Comparison of ENCODE assay signal across 12 cellular contexts in genomic region chr3:161852744-161853143, GRCh38.
A peak's percentile ranks its signal among the peaks of the same experiment; 100 is the strongest.
DNase-seq lines count a peak whose midpoint lies in the region; TF ChIP-seq lines count a peak whose summit lies in the region.
"Had no signal": no experiment of that assay in that cellular context is flagged by ENCODE, and none has a peak within 500 bp of the region (broad histone marks: within the 10 kb centered on the region; RNA-seq: fewer than 3 reads in every experiment).

No MANE protein-coding gene starts in this region.

- POLR2A ChIA-PET in CD4-positive, alpha-beta memory T cell (lab: Charles Lee; ENCODE audit: partially characterized antibody), result no interaction called here

- no peaks in the 10 kb centered on the region for H3K27me3 Mint-ChIP-seq in CD4-positive, alpha-beta memory T cell
- H3K27me3 Mint-ChIP-seq: B cell; CD4-positive, alpha-beta T cell had no signal

- H3K27me3 ChIP-seq in WERI-Rb-1 (ENCODE audit: insufficient read depth, low read depth, severe bottlenecking) (no peaks in the 10 kb centered on the region), mesendoderm (ENCODE audit: insufficient read depth, low read length, poor library complexity) (no peaks in the 10 kb centered on the region)
- no peaks in the 10 kb centered on the region for H3K27me3 ChIP-seq in CD4-positive, alpha-beta memory T cell (ENCODE audit: insufficient read depth, low read length)

- WGBS in mesendoderm (ENCODE audit: extremely low coverage, insufficient coverage, low lambda C conversion rate), result no CpG with 5 or more reads among the region's 9 CpGs

- no peak overlapping the region for H3K4me3 Mint-ChIP-seq in CD4-positive, alpha-beta memory T cell
- H3K4me3 Mint-ChIP-seq: B cell; CD4-positive, alpha-beta T cell; GM23338 had no signal

- peak; percentile 2 for DNase-seq in Daoy (ENCODE audit: low read depth)
- DNase-seq in NCI-H524 treated with DMSO at 0.1 percent for 48 hours (lab: John Stamatoyannopoulos, UW), result peak; percentile 1
- peak; percentile 10 for DNase-seq in WERI-Rb-1
- no peak for DNase-seq in mesendoderm
- no peak for DNase-seq in GM10266 (ENCODE audit: extremely low spot score)
- DNase-seq in NCI-H2107 treated with DMSO at 0.1 percent for 48 hours (lab: John Stamatoyannopoulos, UW; ENCODE audit: unreplicated experiment), result no peak
- no peak for DNase-seq in CD4-positive, alpha-beta memory T cell
- DNase-seq: CD4-positive, alpha-beta T cell; DMS79 had no signal

- no peaks in the 10 kb centered on the region for H3K79me2 ChIP-seq in mesendoderm (ENCODE audit: control insufficient read depth, insufficient read depth, low read length)

- H3K27ac Mint-ChIP-seq in CD4-positive, alpha-beta memory T cell, result no peak overlapping the region
- H3K27ac Mint-ChIP-seq: B cell; CD4-positive, alpha-beta T cell; GM23338 had no signal

- peaks cover 0 to 7% (median 2%) of the 10 kb centered on the region in 8 donors for H3K9me3 Mint-ChIP-seq in CD4-positive, alpha-beta memory T cell
- H3K9me3 Mint-ChIP-seq: CD4-positive, alpha-beta T cell had no signal

- no peak overlapping the region for H3K9ac ChIP-seq in mesendoderm (ENCODE audit: low read length)

- no peak overlapping the region for H3K56ac ChIP-seq in mesendoderm (ENCODE audit: low read length)

- no peak overlapping the region for H2BK15ac ChIP-seq in mesendoderm (replicated peaks; ENCODE audit: low read depth)

- no peak overlapping the region for H2AK5ac ChIP-seq in mesendoderm (ENCODE audit: low read length)

- no peaks in the 10 kb centered on the region for H3K79me1 ChIP-seq in mesendoderm (ENCODE audit: low read length)

- CTCF ChIA-PET in CD4-positive, alpha-beta memory T cell (lab: Charles Lee; ENCODE audit: partially characterized antibody), result no interaction called here

- H3K27ac ChIP-seq in WERI-Rb-1 (no peak overlapping the region), mesendoderm (ENCODE audit: low read depth, low read length) (no peak overlapping the region)
- H3K27ac ChIP-seq in CD4-positive, alpha-beta memory T cell (ENCODE audit: low read depth, low read length), result no peak overlapping the region

- peak overlapping the region; percentile 32 for H2BK120ac ChIP-seq in mesendoderm (ENCODE audit: low read depth, low read length)

- H3K4me3 ChIP-seq in WERI-Rb-1 (ENCODE audit: low read depth, low read length), result no peak overlapping the region
- H3K4me3 ChIP-seq in mesendoderm (ENCODE audit: low read length), result no peak overlapping the region
- no peak overlapping the region for H3K4me3 ChIP-seq in CD4-positive, alpha-beta memory T cell (ENCODE audit: low read length in 2 of 2)
- H3K4me3 ChIP-seq: GM23338, HAP-1 had no signal

- H3K4me1 Mint-ChIP-seq in CD4-positive, alpha-beta memory T cell, result no peaks in the 10 kb centered on the region
- H3K4me1 Mint-ChIP-seq: B cell, GM23338 had no signal

- H3K23ac ChIP-seq in mesendoderm (ENCODE audit: low read length), result no peak overlapping the region

- intact Hi-C loops in CD4-positive, alpha-beta memory T cell (cut with micrococcal nuclease), result no loop called here

- H4K5ac ChIP-seq in mesendoderm (ENCODE audit: low read length), result no peak overlapping the region

- H3K4me1 ChIP-seq in mesendoderm (ENCODE audit: control insufficient read depth, low read depth, low read length), result no peaks in the 10 kb centered on the region
- H3K4me1 ChIP-seq in CD4-positive, alpha-beta memory T cell (ENCODE audit: insufficient read depth, low read length), result no peaks in the 10 kb centered on the region
- H3K4me1 ChIP-seq: HAP-1 had no signal

- no peak for TF ChIP-seq CTCF in WERI-Rb-1 (IDR thresholded peaks at IDR 0.05; ENCODE audit: low read depth, low read length)
- TF ChIP-seq CTCF in GM10266 (IDR thresholded peaks at IDR 0.05; ENCODE audit: control insufficient read depth, insufficient read depth, low read depth, missing control alignments), result no peak

- peak overlapping the region; percentile 21 for H3K4ac ChIP-seq in mesendoderm (ENCODE audit: low read depth, low read length)

- H3K4me2 ChIP-seq in mesendoderm (ENCODE audit: low read length), result no peak overlapping the region
- H3K4me2 ChIP-seq: GM23338 had no signal

- no peak overlapping the region for H2BK5ac ChIP-seq in mesendoderm (ENCODE audit: low read length)

- H3K18ac ChIP-seq in mesendoderm (ENCODE audit: low read length), result peak overlapping the region; percentile 82

- H3K36me3 Mint-ChIP-seq in CD4-positive, alpha-beta memory T cell, result no peaks in the 10 kb centered on the region

- no peak overlapping the region for H4K8ac ChIP-seq in mesendoderm (ENCODE audit: low read depth, low read length)

- H3K9me3 ChIP-seq in WERI-Rb-1 (ENCODE audit: severe bottlenecking), result no peaks in the 10 kb centered on the region
- no peaks in the 10 kb centered on the region for H3K9me3 ChIP-seq in CD4-positive, alpha-beta memory T cell (ENCODE audit: control insufficient read depth in 1 of 2, low read length in 2 of 2)
- H3K9me3 ChIP-seq: HAP-1 had no signal

- H3K36me3 ChIP-seq in WERI-Rb-1 (no peaks in the 10 kb centered on the region), mesendoderm (ENCODE audit: control insufficient read depth, insufficient read depth, low read length) (no peaks in the 10 kb centered on the region)
- H3K36me3 ChIP-seq in CD4-positive, alpha-beta memory T cell (ENCODE audit: insufficient read depth, low read length), result no peaks in the 10 kb centered on the region
- H3K36me3 ChIP-seq: HAP-1 had no signal

Comparison
In these comparisons a context has a peak if more than half of its experiments do, and no peak if none do; other contexts are left out.
1. DNase-seq: peak in Daoy (single experiment), NCI-H524 treated with DMSO at 0.1 percent for 48 hours (single experiment) and WERI-Rb-1 (single experiment); none in mesendoderm (single experiment), GM10266 (single experiment), NCI-H2107 treated with DMSO at 0.1 percent for 48 hours (single experiment) and CD4-positive, alpha-beta memory T cell (0 of 5).